In the genomic region with DNA sequence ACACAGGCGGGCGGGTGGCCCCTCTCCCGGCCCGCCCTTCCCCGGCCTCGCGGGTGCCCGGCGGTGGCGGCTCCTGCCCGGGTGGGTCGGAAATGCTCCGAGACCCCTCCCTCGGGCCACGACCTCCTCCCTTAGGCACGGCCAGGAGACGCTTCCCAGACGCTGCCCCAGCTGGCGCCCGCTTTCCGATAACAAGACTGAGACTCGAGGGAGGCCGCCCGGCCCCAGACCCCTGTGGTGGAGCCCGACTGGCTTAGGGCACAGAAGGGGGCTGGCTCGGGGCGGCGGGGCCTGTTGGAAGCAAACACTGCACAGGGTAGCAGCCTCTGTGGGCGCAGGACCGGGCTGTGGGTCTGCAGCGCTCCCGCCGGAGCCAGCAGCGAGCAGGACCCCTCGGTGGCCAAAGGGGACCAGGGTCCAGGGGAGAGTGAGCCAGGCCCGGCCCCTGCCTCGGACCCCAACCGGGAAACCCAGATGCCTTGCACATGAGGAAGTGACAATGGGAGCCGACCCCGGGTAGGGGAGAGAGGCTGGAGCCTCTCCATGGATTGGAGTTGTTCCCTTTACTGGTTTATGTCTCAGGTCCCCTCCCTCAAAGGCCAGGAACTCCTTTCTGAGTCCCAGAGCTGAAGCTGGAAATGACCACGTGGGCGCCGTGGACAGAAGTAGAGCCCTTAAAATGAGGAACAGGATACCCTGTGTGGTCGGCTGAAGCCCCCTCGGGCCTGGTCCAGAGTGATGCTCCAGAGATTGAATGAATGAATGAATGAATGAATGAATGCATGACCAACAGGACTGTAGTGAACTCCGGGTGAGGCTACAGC, we compare ENCODE assay signal across 8 cellular contexts. TPM values are rescaled to one million over a fixed set of nuclear protein-coding genes. Genes with fewer than 3 reads are reported as not detected.
DNase-seq lines count a peak whose midpoint lies in the region; ATAC-seq and TF ChIP-seq lines count a peak whose summit lies in the region.

No MANE protein-coding gene starts in this region.

- peaks cover 20% of the 10 kb centered on the region for H3K4me1 Mint-ChIP-seq in activated T-cell treated with anti-CD3 and anti-CD28 coated beads, Interleukin-2, amount 50 U/mL, for 24 hours (ENCODE audit: low read depth)
- peaks cover 16% of the 10 kb centered on the region for H3K4me1 Mint-ChIP-seq in activated naive CD8-positive, alpha-beta T cell treated with anti-CD3 and anti-CD28 coated beads for 36 hours

- no peaks in the 10 kb centered on the region for H3K36me3 Mint-ChIP-seq in activated T-cell treated with anti-CD3 and anti-CD28 coated beads, Interleukin-2, amount 50 U/mL, for 24 hours (ENCODE audit: low read depth)
- H3K36me3 Mint-ChIP-seq in activated naive CD8-positive, alpha-beta T cell treated with anti-CD3 and anti-CD28 coated beads for 36 hours = no peaks in the 10 kb centered on the region

- no peak for TF ChIP-seq CTCF in smooth muscle cell (IDR thresholded peaks at IDR 0.05; ENCODE audit: borderline replicate concordance, insufficient read depth, poor library complexity, severe bottlenecking)

- peak overlapping the region; percentile 93 for H3K4me2 ChIP-seq in smooth muscle cell

- H4K20me1 ChIP-seq in smooth muscle cell (ENCODE audit: low read depth) = no peaks in the 10 kb centered on the region

- H3K79me2 ChIP-seq in smooth muscle cell (ENCODE audit: low read depth) = peaks cover 22% of the 10 kb centered on the region

- no peaks in the 10 kb centered on the region for H3K9me3 Mint-ChIP-seq in activated T-cell treated with anti-CD3 and anti-CD28 coated beads, Interleukin-2, amount 50 U/mL, for 24 hours
- no peaks in the 10 kb centered on the region for H3K9me3 Mint-ChIP-seq in activated naive CD8-positive, alpha-beta T cell treated with anti-CD3 and anti-CD28 coated beads for 36 hours

- H3K4me1 ChIP-seq in iPS-18a (ENCODE audit: control insufficient read depth, low read depth, low read length) (peaks cover 9% of the 10 kb centered on the region), smooth muscle cell (ENCODE audit: low read depth) (peaks cover 12% of the 10 kb centered on the region)

- peak overlapping the region; percentile 49 for H3K4me3 ChIP-seq in iPS-18a (ENCODE audit: low read length)
- peak overlapping the region; percentile 75 for H3K4me3 ChIP-seq in smooth muscle cell

- peak overlapping the region; percentile 76 for H3K4me3 Mint-ChIP-seq in activated T-cell treated with anti-CD3 and anti-CD28 coated beads, Interleukin-2, amount 50 U/mL, for 24 hours
- peak overlapping the region; percentile 76 for H3K4me3 Mint-ChIP-seq in activated naive CD8-positive, alpha-beta T cell treated with anti-CD3 and anti-CD28 coated beads for 36 hours

- peak overlapping the region; percentile 69 for H3K27ac Mint-ChIP-seq in activated T-cell treated with anti-CD3 and anti-CD28 coated beads, Interleukin-2, amount 50 U/mL, for 24 hours
- H3K27ac Mint-ChIP-seq in activated naive CD8-positive, alpha-beta T cell treated with anti-CD3 and anti-CD28 coated beads for 36 hours = peak overlapping the region; percentile 62

- no peaks in the 10 kb centered on the region for H3K27me3 Mint-ChIP-seq in activated T-cell treated with anti-CD3 and anti-CD28 coated beads, Interleukin-2, amount 50 U/mL, for 24 hours
- H3K27me3 Mint-ChIP-seq in activated naive CD8-positive, alpha-beta T cell treated with anti-CD3 and anti-CD28 coated beads for 36 hours = no peaks in the 10 kb centered on the region

- H3K9me3 ChIP-seq in iPS-18a (ENCODE audit: control insufficient read depth, low read depth, low read length) = no peaks in the 10 kb centered on the region
- no peaks in the 10 kb centered on the region for H3K9me3 ChIP-seq in smooth muscle cell (replicated peaks; ENCODE audit: low read depth)

- 16% methylated on average over 35 of the region's 46 CpGs for WGBS in smooth muscle cell (ENCODE audit: low lambda C conversion rate)

- no peak overlapping the region for H3K9ac ChIP-seq in iPS-18a (ENCODE audit: low read length)
- peak overlapping the region; percentile 66 for H3K9ac ChIP-seq in smooth muscle cell (ENCODE audit: low read depth)

- peak overlapping the region; percentile 90 for H2AFZ ChIP-seq in smooth muscle cell (ENCODE audit: low read depth)

- peaks cover 3% of the 10 kb centered on the region for H3F3A ChIP-seq in smooth muscle cell (ENCODE audit: low read depth)

- peaks cover 19% of the 10 kb centered on the region for H3K27me3 ChIP-seq in iPS-18a (ENCODE audit: control insufficient read depth, insufficient read depth, low read length)
- no peaks in the 10 kb centered on the region for H3K27me3 ChIP-seq in smooth muscle cell (ENCODE audit: low read depth)

- no peaks in the 10 kb centered on the region for H3K36me3 ChIP-seq in iPS-18a (ENCODE audit: control insufficient read depth, low read depth, low read length)
- no peaks in the 10 kb centered on the region for H3K36me3 ChIP-seq in smooth muscle cell (ENCODE audit: low read depth)

- H3K27ac ChIP-seq in iPS-18a (ENCODE audit: low read length) = no peak overlapping the region
- no peak overlapping the region for H3K27ac ChIP-seq in smooth muscle cell (ENCODE audit: low read depth)

- peak; percentile 35 for ATAC-seq in HG03521 (IDR thresholded peaks at IDR 0.05; ENCODE audit: unreplicated experiment)

- peak; percentile 68 for DNase-seq in activated T-cell treated with anti-CD3 and anti-CD28 coated beads, Interleukin-2, amount 50 U/mL, for 24 hours
- DNase-seq in activated T-cell treated with anti-CD3 and anti-CD28 coated beads, Interleukin-2, amount 50 U/mL, for 1 hour = no peak
- DNase-seq in activated naive CD8-positive, alpha-beta T cell treated with anti-CD3 and anti-CD28 coated beads for 36 hours = no peak
- DNase-seq in smooth muscle cell (lab: John Stamatoyannopoulos, UW; ENCODE audit: unreplicated experiment) (no peak), DMS114 treated with DMSO at 0.1 percent for 48 hours (lab: John Stamatoyannopoulos, UW; ENCODE audit: unreplicated experiment) (no peak)
- DNase-seq in stimulated activated CD4-positive, alpha-beta T cell treated with anti-CD3 and anti-CD28 coated beads, Interleukin-4, amount 100 ng/mL, for 24 hours = no peak

RNA-seq across cellular contexts. Expression of gene ADCY7, which starts 19.8 kb away (rescaled TPM):
- total RNA-seq in activated naive CD8-positive, alpha-beta T cell treated with anti-CD3 and anti-CD28 coated beads for 36 hours = 10 to 100 TPM; 72.3 to 73.1 TPM
- 31.6 and 37.1 TPM in 2 replicates for total RNA-seq in smooth muscle cell
- polyA plus RNA-seq in smooth muscle cell = 28.1 and 30.7 TPM in 2 replicates
